Comparison of ENCODE assay signal across 1 cellular context in the genomic region with DNA sequence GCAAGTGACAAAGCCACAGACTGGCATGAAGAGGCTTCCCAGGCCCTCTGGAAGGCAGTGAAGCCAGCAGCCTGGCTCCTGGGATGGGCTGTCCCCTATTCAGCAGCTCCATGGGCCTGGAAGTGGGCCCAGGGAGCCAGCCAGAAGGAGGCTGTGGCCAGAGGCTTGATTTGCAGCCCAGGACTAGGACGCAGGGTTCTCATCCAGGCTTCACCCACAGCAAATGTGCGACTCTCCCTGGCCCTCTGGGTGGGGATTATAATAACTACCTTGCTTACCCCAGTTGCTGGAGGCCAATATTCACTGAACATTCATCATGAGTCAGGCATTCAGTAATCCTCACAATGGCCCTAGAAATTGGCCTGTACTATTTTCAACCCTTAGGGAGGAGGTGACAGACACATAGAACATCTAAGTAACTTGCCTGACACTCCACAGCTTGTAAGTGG.
TF ChIP-seq lines count a peak whose summit lies in the region.

No MANE protein-coding gene starts in this region.

TF ChIP-seq in GM12878, 131 proteins besides CTCF, POLR2A, EP300 and RAD21:
- TF ChIP-seq PAX5 (IDR thresholded peaks at IDR 0.05; ENCODE audit: borderline replicate concordance, low read depth, low read length), result no peak
- TF ChIP-seq ATF7 (IDR thresholded peaks at IDR 0.05; ENCODE audit: low read depth), result no peak
- no peak for TF ChIP-seq IKZF2 (IDR thresholded peaks at IDR 0.05)
- no peak for TF ChIP-seq NBN (IDR thresholded peaks at IDR 0.05)
- TF ChIP-seq GATAD2B (conservative IDR thresholded peaks at IDR 0.05; ENCODE audit: low read depth), result no peak
- TF ChIP-seq, protein P1, sequence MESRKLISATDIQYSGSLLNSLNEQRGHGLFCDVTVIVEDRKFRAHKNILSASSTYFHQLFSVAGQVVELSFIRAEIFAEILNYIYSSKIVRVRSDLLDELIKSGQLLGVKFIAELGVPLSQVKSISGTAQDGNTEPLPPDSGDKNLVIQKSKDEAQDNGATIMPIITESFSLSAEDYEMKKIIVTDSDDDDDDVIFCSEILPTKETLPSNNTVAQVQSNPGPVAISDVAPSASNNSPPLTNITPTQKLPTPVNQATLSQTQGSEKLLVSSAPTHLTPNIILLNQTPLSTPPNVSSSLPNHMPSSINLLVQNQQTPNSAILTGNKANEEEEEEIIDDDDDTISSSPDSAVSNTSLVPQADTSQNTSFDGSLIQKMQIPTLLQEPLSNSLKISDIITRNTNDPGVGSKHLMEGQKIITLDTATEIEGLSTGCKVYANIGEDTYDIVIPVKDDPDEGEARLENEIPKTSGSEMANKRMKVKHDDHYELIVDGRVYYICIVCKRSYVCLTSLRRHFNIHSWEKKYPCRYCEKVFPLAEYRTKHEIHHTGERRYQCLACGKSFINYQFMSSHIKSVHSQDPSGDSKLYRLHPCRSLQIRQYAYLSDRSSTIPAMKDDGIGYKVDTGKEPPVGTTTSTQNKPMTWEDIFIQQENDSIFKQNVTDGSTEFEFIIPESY (IDR thresholded peaks at IDR 0.05), result no peak
- TF ChIP-seq PML (IDR thresholded peaks at IDR 0.05; ENCODE audit: low read length), result no peak
- no peak for TF ChIP-seq FOS (IDR thresholded peaks at IDR 0.05; ENCODE audit: borderline replicate concordance, extremely low read depth, insufficient read length)
- TF ChIP-seq, protein P2, sequence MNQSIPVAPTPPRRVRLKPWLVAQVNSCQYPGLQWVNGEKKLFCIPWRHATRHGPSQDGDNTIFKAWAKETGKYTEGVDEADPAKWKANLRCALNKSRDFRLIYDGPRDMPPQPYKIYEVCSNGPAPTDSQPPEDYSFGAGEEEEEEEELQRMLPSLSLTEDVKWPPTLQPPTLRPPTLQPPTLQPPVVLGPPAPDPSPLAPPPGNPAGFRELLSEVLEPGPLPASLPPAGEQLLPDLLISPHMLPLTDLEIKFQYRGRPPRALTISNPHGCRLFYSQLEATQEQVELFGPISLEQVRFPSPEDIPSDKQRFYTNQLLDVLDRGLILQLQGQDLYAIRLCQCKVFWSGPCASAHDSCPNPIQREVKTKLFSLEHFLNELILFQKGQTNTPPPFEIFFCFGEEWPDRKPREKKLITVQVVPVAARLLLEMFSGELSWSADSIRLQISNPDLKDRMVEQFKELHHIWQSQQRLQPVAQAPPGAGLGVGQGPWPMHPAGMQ (IDR thresholded peaks at IDR 0.05; ENCODE audit: borderline replicate concordance), result no peak
- no peak for TF ChIP-seq CBX5 (IDR thresholded peaks at IDR 0.05; ENCODE audit: low read depth)
- no peak for TF ChIP-seq NR2C1 (IDR thresholded peaks at IDR 0.05)
- TF ChIP-seq NR2C2 (IDR thresholded peaks at IDR 0.05; ENCODE audit: borderline replicate concordance, control insufficient read depth, insufficient read length, low read depth), result no peak
- no peak for TF ChIP-seq GABPA (IDR thresholded peaks at IDR 0.05; ENCODE audit: low read depth)
- TF ChIP-seq NFYA (IDR thresholded peaks at IDR 0.05; ENCODE audit: borderline replicate concordance, low read depth, low read length), result no peak
TF ChIP-seq in GM12878: peak in this region for 0.
